ENCODE assay signal across 8 cellular contexts in the genomic region with DNA sequence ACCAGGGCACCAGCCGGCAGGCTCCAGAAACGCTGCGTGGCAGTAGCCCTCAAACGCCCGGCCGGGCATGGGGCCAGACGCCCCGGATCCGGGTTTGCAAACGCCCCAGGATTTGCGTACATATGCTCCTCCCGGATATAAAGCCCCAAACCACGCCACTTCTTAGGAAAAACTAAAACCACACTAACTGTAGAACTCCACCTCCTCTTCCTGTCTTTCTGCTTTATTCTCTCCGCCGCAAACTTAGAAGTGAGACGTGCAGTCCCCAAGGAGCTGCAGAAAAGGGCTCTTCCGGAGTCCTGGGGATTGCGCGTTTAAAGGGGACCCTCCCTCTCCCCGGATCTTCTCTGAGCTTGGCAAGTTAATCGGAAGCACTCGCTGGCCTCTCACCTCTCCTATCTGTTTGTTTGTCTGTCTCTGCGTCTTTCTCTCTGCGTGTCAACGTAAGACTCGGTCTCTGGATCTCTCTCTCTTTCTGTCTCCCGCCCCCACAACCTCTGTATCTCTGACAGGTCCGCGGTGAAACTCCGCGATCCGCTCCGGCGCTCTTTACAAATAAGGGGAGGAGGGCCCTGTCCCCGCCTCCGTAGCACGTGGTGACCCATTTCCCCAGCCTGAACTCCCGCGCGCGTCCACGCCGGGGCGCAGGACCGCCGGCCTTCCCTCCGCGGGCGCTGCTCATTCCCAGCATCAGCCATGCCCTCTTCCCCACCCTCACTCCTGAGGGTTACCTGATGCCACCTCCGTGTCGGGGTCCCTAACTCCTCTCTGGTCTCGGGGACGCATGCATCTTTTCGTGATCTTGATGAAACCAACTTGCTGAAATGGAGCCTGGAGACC. TPM values are rescaled to one million over a fixed set of nuclear protein-coding genes. Genes with fewer than 3 reads are reported as not detected.
A peak's percentile ranks its signal among the peaks of the same experiment; 100 is the strongest.
DNase-seq lines count a peak whose midpoint lies in the region; ATAC-seq and TF ChIP-seq lines count a peak whose summit lies in the region.

A gene (minus strand): TSS at position 528 of the 840 bp plus-strand sequence. CDS start 820 bp downstream, outside the sequence.

- peak within 1 kb of the TSS; percentile 83 for H3K4me3 Mint-ChIP-seq in activated T-helper 1 cell treated with anti-CD3 and anti-CD28 coated beads, Interleukin-12 subunit alpha, Interleukin-12 subunit beta, Interleukin-2, Interleukin-4 antibody, amounts not matched to agents 30 ng/mL and 10 ng/mL and 1 ng/mL, durations not matched to agents 14 hours and 24 hours and 36 hours
- H3K4me3 Mint-ChIP-seq in natural killer cell = peak within 1 kb of the TSS; percentile 86

- peak within 1 kb of the TSS; percentile 98 for H3K27ac Mint-ChIP-seq in activated T-helper 1 cell treated with anti-CD3 and anti-CD28 coated beads, Interleukin-12 subunit alpha, Interleukin-12 subunit beta, Interleukin-2, Interleukin-4 antibody, amounts not matched to agents 30 ng/mL and 10 ng/mL and 1 ng/mL, durations not matched to agents 14 hours and 24 hours and 36 hours
- peak within 1 kb of the TSS; percentile 83 to 92 for H3K27ac Mint-ChIP-seq in natural killer cell

- intact Hi-C loops in activated T-helper 1 cell treated with anti-CD3 and anti-CD28 coated beads, Interleukin-12 subunit alpha, Interleukin-12 subunit beta, Interleukin-2, Interleukin-4 antibody, amounts not matched to agents 30 ng/mL and 10 ng/mL and 1 ng/mL, durations not matched to agents 14 hours and 24 hours and 36 hours (cut with micrococcal nuclease) = loop anchor here (1.0 to 10.0 kb wide), 23 partner anchors 24 to 1330 kb away; a partner anchor contains a TSS
- intact Hi-C loops in natural killer cell (cut with micrococcal nuclease) = loop anchor here (1.0 to 5.0 kb wide), 7 partner anchors 45 to 754 kb away; a partner anchor contains a TSS

- ATAC-seq in GM21737 (IDR thresholded peaks at IDR 0.05; ENCODE audit: unreplicated experiment) (peak; percentile 82), natural killer cell (peak; percentile 80 to 92 (median 83))

- DNase-seq in EH (ENCODE audit: low read depth) (peak; percentile 65), KG1 (lab: John Stamatoyannopoulos, UW) (peak; percentile 83), RPMI7951 (ENCODE audit: low read depth) (peak; percentile 71), fibroblast of gingiva (ENCODE audit: low read depth) (peak; percentile 79), natural killer cell (peak; percentile 82)
- DNase-seq in activated T-helper 1 cell treated with anti-CD3 and anti-CD28 coated beads, Interleukin-12 subunit alpha, Interleukin-12 subunit beta, Interleukin-2, Interleukin-4 antibody, amounts not matched to agents 30 ng/mL and 10 ng/mL and 1 ng/mL, durations not matched to agents 14 hours and 24 hours and 36 hours (ENCODE audit: low spot score) = peak; percentile 86
- DNase-seq in stimulated activated naive CD4-positive, alpha-beta T cell (lab: John Stamatoyannopoulos, UW) = peak; percentile 75 to 94 (median 86)

- TF ChIP-seq CTCF in natural killer cell (IDR thresholded peaks at IDR 0.05) = peak; percentile 86

- peaks cover 48% of the 10 kb centered on the region for H3K4me1 Mint-ChIP-seq in activated T-helper 1 cell treated with anti-CD3 and anti-CD28 coated beads, Interleukin-12 subunit alpha, Interleukin-12 subunit beta, Interleukin-2, Interleukin-4 antibody, amounts not matched to agents 30 ng/mL and 10 ng/mL and 1 ng/mL, durations not matched to agents 14 hours and 24 hours and 36 hours (ENCODE audit: low read depth)
- peaks cover 37 to 41% of the 10 kb centered on the region in 2 donors for H3K4me1 Mint-ChIP-seq in natural killer cell

- H3K27me3 Mint-ChIP-seq in activated T-helper 1 cell treated with anti-CD3 and anti-CD28 coated beads, Interleukin-12 subunit alpha, Interleukin-12 subunit beta, Interleukin-2, Interleukin-4 antibody, amounts not matched to agents 30 ng/mL and 10 ng/mL and 1 ng/mL, durations not matched to agents 14 hours and 24 hours and 36 hours (ENCODE audit: insufficient read depth) = peaks cover 3% of the 10 kb centered on the region
- H3K27me3 Mint-ChIP-seq in natural killer cell (ENCODE audit: low read depth in 2 of 2) = peaks cover 0 to 6% of the 10 kb centered on the region in 2 donors

- peaks cover 14% of the 10 kb centered on the region for H3K36me3 Mint-ChIP-seq in activated T-helper 1 cell treated with anti-CD3 and anti-CD28 coated beads, Interleukin-12 subunit alpha, Interleukin-12 subunit beta, Interleukin-2, Interleukin-4 antibody, amounts not matched to agents 30 ng/mL and 10 ng/mL and 1 ng/mL, durations not matched to agents 14 hours and 24 hours and 36 hours (ENCODE audit: low read depth)
- no peaks in the 10 kb centered on the region for H3K36me3 Mint-ChIP-seq in natural killer cell

- H3K9me3 Mint-ChIP-seq in activated T-helper 1 cell treated with anti-CD3 and anti-CD28 coated beads, Interleukin-12 subunit alpha, Interleukin-12 subunit beta, Interleukin-2, Interleukin-4 antibody, amounts not matched to agents 30 ng/mL and 10 ng/mL and 1 ng/mL, durations not matched to agents 14 hours and 24 hours and 36 hours = no peaks in the 10 kb centered on the region
- H3K9me3 Mint-ChIP-seq in natural killer cell = no peaks in the 10 kb centered on the region

RNA-seq across cellular contexts. Expression of the gene that starts here (rescaled TPM):
- 6.0 and 6.7 TPM in 2 replicates for total RNA-seq in RPMI7951 (2014; rRNA removed; shearing (Covaris generic))
- 85.2 and 87.8 TPM in 2 replicates for total RNA-seq in activated T-helper 1 cell treated with anti-CD3 and anti-CD28 coated beads, Interleukin-12 subunit alpha, Interleukin-12 subunit beta, Interleukin-2, Interleukin-4 antibody, amounts not matched to agents 30 ng/mL and 10 ng/mL and 1 ng/mL, durations not matched to agents 14 hours and 24 hours and 36 hours
- total RNA-seq in natural killer cell = 10 to 100 TPM; 18.0 to 20.0 (median 18.2) TPM

Comparison
In these comparisons a context has a peak if more than half of its experiments do, and no peak if none do; other contexts are left out.
1. Peak in every context shown above with its lines: DNase-seq and ATAC-seq.